Comparison of ENCODE assay signal across 8 cellular contexts in the genomic region with DNA sequence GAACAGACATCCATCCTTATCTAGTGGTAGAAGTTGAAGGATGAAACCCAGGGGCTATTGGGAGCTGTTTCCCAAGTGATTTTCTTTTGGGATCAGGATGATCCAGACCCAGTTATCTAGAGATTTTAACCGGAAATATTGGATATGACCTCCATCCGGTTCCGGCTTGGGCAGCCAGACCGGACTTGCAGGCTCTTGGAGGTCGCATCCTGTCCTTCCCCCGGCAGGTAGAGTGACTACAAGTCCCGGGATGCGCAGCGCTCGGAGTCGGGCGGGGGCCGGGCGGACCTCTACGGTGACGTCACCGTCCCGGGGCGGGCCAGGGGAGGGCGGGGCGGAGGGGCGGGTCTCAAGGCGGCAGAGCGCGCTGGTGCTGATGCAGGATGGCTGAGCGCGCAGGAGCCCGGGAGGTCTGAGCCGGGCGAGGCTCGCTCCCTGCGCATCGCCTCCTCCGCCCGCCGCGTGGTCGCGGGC. TPM values are rescaled to one million over a fixed set of nuclear protein-coding genes. Genes with fewer than 3 reads are reported as not detected.
A peak's percentile ranks its signal among the peaks of the same experiment; 100 is the strongest.
DNase-seq lines count a peak whose midpoint lies in the region; ATAC-seq, FAIRE-seq and TF ChIP-seq lines count a peak whose summit lies in the region.

A gene (plus strand): TSS at position 360 of the 474 bp plus-strand sequence. CDS start 391 bp downstream, outside the sequence.

- FAIRE-seq in GM12878 (lab: Jason Lieb, UNC) = no peak

- H3K4me3 ChIP-seq in GM12878 (peak within 1 kb of the TSS; percentile 53; the same call in 1 of the 2 replicates), skeletal muscle cell (ENCODE audit: low read depth, low read length) (peak within 1 kb of the TSS; percentile 44)

- no peaks in the 10 kb centered on the region for H4K20me1 ChIP-seq in GM12878 (ENCODE audit: control insufficient read depth, insufficient read depth)

- intact Hi-C loops in GM12878 (cut with micrococcal nuclease; ENCODE audit: unreplicated experiment) = no loop called here

- RAD21 ChIA-PET in GM12878 (lab: Charles Lee; ENCODE audit: unreplicated experiment) = no interaction called here

- DNase-seq in GM10266 (ENCODE audit: extremely low spot score) = peak; percentile 95
- peak; percentile 47 for DNase-seq in NCI-H128 (lab: John Stamatoyannopoulos, UW; ENCODE audit: unreplicated experiment)
- DNase-seq in T1000 (lab: John Stamatoyannopoulos, UW) = peak; percentile 84
- peak; percentile 15 for DNase-seq in GM12878 (ENCODE audit: low read depth, low spot score)
- peak; percentile 86 for DNase-seq in iPS DF 19.7 (ENCODE audit: low read depth, low spot score)
- DNase-seq in skeletal muscle cell (ENCODE audit: low read depth) = peak; percentile 30
- DNase-seq in OCI-M2 (lab: John Stamatoyannopoulos, UW; ENCODE audit: unreplicated experiment) = no peak

- peak within 1 kb of the TSS; percentile 83 for H2AFZ ChIP-seq in GM12878 (ENCODE audit: control insufficient read depth, low read depth, low read length)

- SMC1A ChIA-PET in GM12878 (lab: Charles Lee; ENCODE audit: uncharacterized antibody, unreplicated experiment) = no interaction called here

- ATAC-seq in HG02623 (IDR thresholded peaks at IDR 0.05; ENCODE audit: unreplicated experiment) (peak; percentile 91), GM12878 (peak; percentile 96)

- in situ Hi-C loops in GM12878 (cut with MboI) = no loop called here

- WGBS in GM12878 (ENCODE audit: insufficient coverage, insufficient replicate concordance, low lambda C conversion rate, missing lambda C conversion rate) = 2% methylated on average over 17 of the region's 39 CpGs

- no peak for TF ChIP-seq RAD21 in GM12878 (IDR thresholded peaks at IDR 0.05; ENCODE audit: insufficient read depth, low read depth, low read length)

- no peaks in the 10 kb centered on the region for H3K36me3 ChIP-seq in GM12878 (ENCODE audit: control insufficient read depth in 2 of 2, insufficient read depth in 2 of 2, low read length in 1 of 2)

- no peak within 1 kb of the TSS for H3K9ac ChIP-seq in GM12878 (ENCODE audit: control insufficient read depth, insufficient read depth, low read length)

- H3K27ac ChIP-seq in GM12878 (ENCODE audit: control insufficient read depth, insufficient read depth) = no peak within 1 kb of the TSS

- TF ChIP-seq EP300 in GM12878 (IDR thresholded peaks at IDR 0.05; ENCODE audit: borderline replicate concordance in 1 of 2, control insufficient read depth in 1 of 2, low read depth in 2 of 2, low read length in 2 of 2) = no peak

- no peaks in the 10 kb centered on the region for H3K4me1 ChIP-seq in GM12878 (ENCODE audit: control insufficient read depth, insufficient read depth, low read length)

- H3K27me3 ChIP-seq in GM12878 (replicated peaks in 1 of 2; ENCODE audit: control insufficient read depth in 2 of 2, insufficient read depth in 2 of 2, low read length in 1 of 2) = peaks cover 6 to 10% of the 10 kb centered on the region in 2 experiments

- no peak for TF ChIP-seq CTCF in GM10266 (IDR thresholded peaks at IDR 0.05; ENCODE audit: control insufficient read depth, insufficient read depth, low read depth, missing control alignments)
- no peak for TF ChIP-seq CTCF in GM12878 (IDR thresholded peaks at IDR 0.05 in 2 of 3, conservative IDR thresholded peaks at IDR 0.05 in 1 of 3; ENCODE audit: control insufficient read depth in 2 of 3, extremely low read depth in 1 of 3, insufficient read depth in 1 of 3, low read depth in 3 of 3, low read length in 3 of 3)

- no peaks in the 10 kb centered on the region for H3K79me2 ChIP-seq in GM12878 (ENCODE audit: control insufficient read depth, insufficient read depth, low read length)

- POLR2A ChIA-PET in GM12878 (lab: Charles Lee) = no interaction called here

- peak within 1 kb of the TSS; percentile 75 for H3K4me2 ChIP-seq in GM12878 (ENCODE audit: control insufficient read depth, insufficient read depth)

- no peak for TF ChIP-seq POLR2A in GM12878 (IDR thresholded peaks at IDR 0.05; ENCODE audit: low read depth, low read length)

- CTCF ChIA-PET in GM12878 (lab: Yijun Ruan, JAX) = no interaction called here

- H3K9me3 ChIP-seq in GM12878 (replicated peaks; ENCODE audit: control insufficient read depth, insufficient read depth, low read length) = no peaks in the 10 kb centered on the region; the same call in 2 of the 3 replicates

- BruUV-seq in GM12878 (replicated peaks; lab: Mats Ljungman, UMichigan) = no TSS peak

TF ChIP-seq in GM12878, 131 proteins besides CTCF, POLR2A, EP300 and RAD21 (continues in another document):
- TF ChIP-seq, protein P1, sequence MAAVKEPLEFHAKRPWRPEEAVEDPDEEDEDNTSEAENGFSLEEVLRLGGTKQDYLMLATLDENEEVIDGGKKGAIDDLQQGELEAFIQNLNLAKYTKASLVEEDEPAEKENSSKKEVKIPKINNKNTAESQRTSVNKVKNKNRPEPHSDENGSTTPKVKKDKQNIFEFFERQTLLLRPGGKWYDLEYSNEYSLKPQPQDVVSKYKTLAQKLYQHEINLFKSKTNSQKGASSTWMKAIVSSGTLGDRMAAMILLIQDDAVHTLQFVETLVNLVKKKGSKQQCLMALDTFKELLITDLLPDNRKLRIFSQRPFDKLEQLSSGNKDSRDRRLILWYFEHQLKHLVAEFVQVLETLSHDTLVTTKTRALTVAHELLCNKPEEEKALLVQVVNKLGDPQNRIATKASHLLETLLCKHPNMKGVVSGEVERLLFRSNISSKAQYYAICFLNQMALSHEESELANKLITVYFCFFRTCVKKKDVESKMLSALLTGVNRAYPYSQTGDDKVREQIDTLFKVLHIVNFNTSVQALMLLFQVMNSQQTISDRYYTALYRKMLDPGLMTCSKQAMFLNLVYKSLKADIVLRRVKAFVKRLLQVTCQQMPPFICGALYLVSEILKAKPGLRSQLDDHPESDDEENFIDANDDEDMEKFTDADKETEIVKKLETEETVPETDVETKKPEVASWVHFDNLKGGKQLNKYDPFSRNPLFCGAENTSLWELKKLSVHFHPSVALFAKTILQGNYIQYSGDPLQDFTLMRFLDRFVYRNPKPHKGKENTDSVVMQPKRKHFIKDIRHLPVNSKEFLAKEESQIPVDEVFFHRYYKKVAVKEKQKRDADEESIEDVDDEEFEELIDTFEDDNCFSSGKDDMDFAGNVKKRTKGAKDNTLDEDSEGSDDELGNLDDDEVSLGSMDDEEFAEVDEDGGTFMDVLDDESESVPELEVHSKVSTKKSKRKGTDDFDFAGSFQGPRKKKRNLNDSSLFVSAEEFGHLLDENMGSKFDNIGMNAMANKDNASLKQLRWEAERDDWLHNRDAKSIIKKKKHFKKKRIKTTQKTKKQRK (IDR thresholded peaks at IDR 0.05; ENCODE audit: low read depth, low read length) = no peak
- peak; percentile 86 for TF ChIP-seq CREB1 (IDR thresholded peaks at IDR 0.05; ENCODE audit: low read depth)
- peak; percentile 81 for TF ChIP-seq GABPA (IDR thresholded peaks at IDR 0.05; ENCODE audit: low read depth)
- TF ChIP-seq SREBF1 (IDR thresholded peaks at IDR 0.05; ENCODE audit: low read length) = no peak
- TF ChIP-seq YY1 (IDR thresholded peaks at IDR 0.05; ENCODE audit: low read depth, low read length) = 0 out of 2 replicates have a peak, but pooled peaks have one; percentile 19
- TF ChIP-seq KLF5 (IDR thresholded peaks at IDR 0.05; ENCODE audit: partially characterized antibody) = no peak
- peak; percentile 56 for TF ChIP-seq HCFC1 (IDR thresholded peaks at IDR 0.05; ENCODE audit: low read length)
- peak; percentile 50; the same call in 1 of the 2 replicates for TF ChIP-seq ATF7 (IDR thresholded peaks at IDR 0.05; ENCODE audit: low read depth)
- peak; percentile 56; the same call in 1 of the 2 replicates for TF ChIP-seq CREM (IDR thresholded peaks at IDR 0.05; ENCODE audit: low read depth)
- no peak for TF ChIP-seq EED (IDR thresholded peaks at IDR 0.05; ENCODE audit: low read depth)

RNA-seq across cellular contexts. Expression of the gene that starts here (rescaled TPM):
- total RNA-seq in GM12878 (2013; cell fraction: nucleolus; rRNA removed) = 1.2 and 1.3 TPM in 2 replicates
- total RNA-seq in GM12878 (2014; rRNA removed) = 0.16 and 0.23 TPM in 2 replicates
- 0.23 and 0.27 TPM in 2 replicates for total RNA-seq in GM12878 (2014; rRNA removed; fragmentation: Illumina TruSeq; extraction: Trizol)
- total RNA-seq in GM12878 (2021) = 0.37 and 0.49 TPM in 2 replicates
- 0.13 TPM for polyA plus RNA-seq in GM12878 (2011; ENCODE audit: low read depth)
- polyA plus RNA-seq in GM12878 (2011; rRNA removed) = 0.23 and 0.45 TPM in 2 replicates
- polyA plus RNA-seq in GM12878 (2011; cell fraction: cytosol; rRNA removed) = 0.10 and 0.13 TPM in 2 replicates
- polyA plus RNA-seq in GM12878 (2011; cell fraction: nucleus; rRNA removed) = 0.19 and 0.33 TPM in 2 replicates
- polyA plus RNA-seq in GM12878 (2012) = 0.28 and 0.30 TPM in 2 replicates
- polyA plus RNA-seq in GM12878 (2014; fragmentation: Illumina TruSeq; extraction: Trizol) = 0.31 and 0.48 TPM in 2 replicates
- under 1 TPM; 0.08 to 0.15 TPM for polyA plus RNA-seq in GM12878 (2014; fragmentation: Nextera tagmentation; extraction: Ambion mirVana)
- polyA plus RNA-seq in GM12878 (2014; rRNA removed) = 0.20 and 0.22 TPM in 2 replicates
- under 1 TPM; 0.25 to 0.36 TPM for polyA plus RNA-seq in GM12878 (2016; fragmentation: Nextera tagmentation; extraction: Ambion mirVana)
- 0.15 TPM in 2 replicates for polyA minus RNA-seq in GM12878 (2011; rRNA and poly(A)+ RNA removed)
- polyA minus RNA-seq in GM12878 (2011; cell fraction: cytosol; rRNA and poly(A)+ RNA removed) = not detected in 2 replicates
- 0.10 and 0.12 TPM in 2 replicates for polyA minus RNA-seq in GM12878 (2011; cell fraction: nucleus; rRNA and poly(A)+ RNA removed)
